Comparison of ENCODE assay signal across 13 cellular contexts in genomic region chr12:12405882-12406281, GRCh38. TPM values are rescaled to one million over a fixed set of nuclear protein-coding genes. Genes with fewer than 3 reads are reported as not detected.
DNase-seq lines count a peak whose midpoint lies in the region; ATAC-seq, FAIRE-seq and TF ChIP-seq lines count a peak whose summit lies in the region.
"Had no signal": no experiment of that assay in that cellular context is flagged by ENCODE, and none has a peak within 500 bp of the region (broad histone marks: within the 10 kb centered on the region; RNA-seq: fewer than 3 reads in every experiment).

No MANE protein-coding gene starts in this region.

- no peaks in the 10 kb centered on the region for H3K36me3 ChIP-seq in adrenal gland (replicated peaks in 1 of 2)
- H3K36me3 ChIP-seq in iPS-20b (ENCODE audit: insufficient read depth, low read depth, low read length): no peaks in the 10 kb centered on the region
- H3K36me3 ChIP-seq in small intestine (ENCODE audit: control insufficient read depth in 2 of 2, insufficient read depth in 2 of 2, low read length in 2 of 2): peaks cover 0 to 2% of the 10 kb centered on the region in 2 donors
- no peaks in the 10 kb centered on the region; the same call in 1 of the 2 replicates for H3K36me3 ChIP-seq in HAP-1 (replicated peaks)

- 0 out of 2 replicates have a peak overlapping the region, but pooled peaks have one; percentile 7 for H3K9ac ChIP-seq in iPS-20b (ENCODE audit: low read depth, low read length)

- ATAC-seq in GM18498 (IDR thresholded peaks at IDR 0.05; ENCODE audit: unreplicated experiment) (no peak), HG02981 (IDR thresholded peaks at IDR 0.05; ENCODE audit: unreplicated experiment) (no peak)
- ATAC-seq: activated CD8-positive, alpha-beta memory T cell treated with anti-CD3 and anti-CD28 coated beads, Interleukin-2, amount 10 ng/mL, durations not matched to agents 7 days and 5 days; stimulated activated effector memory CD8-positive, alpha-beta T cell treated with anti-CD3 and anti-CD28 coated beads, Interleukin-12 subunit alpha, Interleukin-12 subunit beta, amount 100 ng/mL, for 72 hours had no signal

- H3K27me3 ChIP-seq in adrenal gland (no peaks in the 10 kb centered on the region), iPS-20b (ENCODE audit: insufficient read depth, low read length) (no peaks in the 10 kb centered on the region), small intestine (ENCODE audit: control insufficient read depth in 2 of 2, insufficient read depth in 2 of 2, low read length in 2 of 2) (no peaks in the 10 kb centered on the region), HAP-1 (ENCODE audit: low read depth) (no peaks in the 10 kb centered on the region)

- TF ChIP-seq CTCF in adrenal gland (IDR thresholded peaks at IDR 0.05): no peak

- H3K4me3 ChIP-seq in adrenal gland: no peak overlapping the region
- H3K4me3 ChIP-seq in iPS-20b (ENCODE audit: low read length): no peak overlapping the region
- H3K4me3 ChIP-seq in small intestine (ENCODE audit: low read depth in 1 of 2, low read length in 2 of 2): no peak overlapping the region
- no peak overlapping the region for H3K4me3 ChIP-seq in HAP-1

- H3K27ac ChIP-seq in adrenal gland: peak overlapping the region in 1 of 5 donors; percentile 81
- H3K27ac ChIP-seq in iPS-20b (ENCODE audit: low read length): no peak overlapping the region
- H3K27ac ChIP-seq in small intestine (ENCODE audit: low read depth in 1 of 2, low read length in 1 of 2): peak overlapping the region; percentile 15 to 41

- in situ Hi-C loops in HAP-1 (cut with MboI; ENCODE audit: low sequenced_read_pairs): no loop called here

- intact Hi-C loops in adrenal gland (cut with DNase I): no loop called here

- no peak for FAIRE-seq in small intestine (lab: Jason Lieb, UNC)

- TF ChIP-seq POLR2A in adrenal gland (IDR thresholded peaks at IDR 0.05): no peak

- 40 to 52% (median 48%) methylated on average over 5 of the region's 5 CpGs for WGBS in adrenal gland, 4 donors
- 15 to 55% (median 33%) methylated on average over 5 of the region's 5 CpGs for WGBS in small intestine, 3 donors

- peak; percentile 28 for DNase-seq in HuH-7 (ENCODE audit: low spot score)
- peak; percentile 46 to 82 (median 68) for DNase-seq in adrenal gland
- DNase-seq in small intestine: peak; percentile 90
- DNase-seq in HAP-1 (ENCODE audit: low spot score in 2 of 2): no peak
- no peak for DNase-seq in Kasumi-1 (lab: John Stamatoyannopoulos, UW)
- DNase-seq: activated CD8-positive, alpha-beta memory T cell treated with anti-CD3 and anti-CD28 coated beads, Interleukin-2, amount 10 ng/mL, durations not matched to agents 7 days and 5 days; IMR-90; NCI-H2107; nephron progenitor cell had no signal

- H3K4me1 ChIP-seq in adrenal gland (replicated peaks in 1 of 2): peaks cover 9 to 33% of the 10 kb centered on the region in 2 donors
- H3K4me1 ChIP-seq in iPS-20b (ENCODE audit: insufficient read depth, low read length): no peaks in the 10 kb centered on the region; the same call in 1 of the 2 replicates
- peaks cover 0 to 5% of the 10 kb centered on the region in 2 donors for H3K4me1 ChIP-seq in small intestine (ENCODE audit: control insufficient read depth in 2 of 2, insufficient read depth in 1 of 2, low read depth in 1 of 2, low read length in 1 of 2)
- peaks cover 7% of the 10 kb centered on the region; the same call in 1 of the 2 replicates for H3K4me1 ChIP-seq in HAP-1

- H3K9me3 ChIP-seq in adrenal gland (replicated peaks in 1 of 3) (no peaks in the 10 kb centered on the region), iPS-20b (ENCODE audit: insufficient read depth, low read depth, low read length) (no peaks in the 10 kb centered on the region), small intestine (ENCODE audit: control insufficient read depth, low read depth) (no peaks in the 10 kb centered on the region), HAP-1 (no peaks in the 10 kb centered on the region)

RNA-seq across cellular contexts. Expression of gene BORCS5, which starts 49.0 kb away (rescaled TPM):
- total RNA-seq in adrenal gland: 10 to 100 TPM in 6 of 8 donors, 1 to 10 TPM in 2; 8.5 to 30.1 (median 15.1) TPM
- polyA plus RNA-seq in adrenal gland (1 to 10 TPM; 3.6 to 8.5 (median 5.5) TPM), small intestine (1 to 10 TPM; 2.2 to 7.5 (median 3.8) TPM)

RNA-seq across cellular contexts. Expression of gene MANSC1, which starts 55.8 kb away (rescaled TPM):
- total RNA-seq in adrenal gland: 10 to 100 TPM in 7 of 8 donors, 1 to 10 TPM in 1; 6.3 to 25.3 (median 17.4) TPM
- polyA plus RNA-seq in adrenal gland (10 to 100 TPM in 1 of 3 donors, 1 to 10 TPM in 2; 3.9 to 24.3 (median 8.1) TPM), small intestine (10 to 100 TPM in 1 of 3 donors, 1 to 10 TPM in 2; 5.4 to 23.4 (median 6.8) TPM)

Comparison
In these comparisons a context has a peak if more than half of its experiments do, and no peak if none do; other contexts are left out.
1. DNase-seq: peak in HuH-7 (single experiment), adrenal gland (7 of 7) and small intestine (single experiment); none in HAP-1 (0 of 2) and Kasumi-1 (0 of 2).